12 cellular contexts compared by ENCODE assay signal in genomic region chr4:150038335-150039076, GRCh38. TPM values are rescaled to one million over a fixed set of nuclear protein-coding genes. Genes with fewer than 3 reads are reported as not detected.
A peak's percentile ranks its signal among the peaks of the same experiment; 100 is the strongest.
DNase-seq lines count a peak whose midpoint lies in the region; ATAC-seq, FAIRE-seq and TF ChIP-seq lines count a peak whose summit lies in the region.
"Had no signal": no experiment of that assay in that cellular context is flagged by ENCODE, and none has a peak within 500 bp of the region (broad histone marks: within the 10 kb centered on the region; RNA-seq: fewer than 3 reads in every experiment).

No MANE protein-coding gene starts in this region.

- peaks cover 4% of the 10 kb centered on the region for H3K36me3 Mint-ChIP-seq in mesothelial cell of epicardium

- no peak overlapping the region for H3K4ac ChIP-seq in H1 (replicated peaks; ENCODE audit: insufficient read length, low read depth, low read length)

- no peak overlapping the region for H3K4me2 ChIP-seq in H1 (ENCODE audit: insufficient read depth in 1 of 2, low read depth in 2 of 2, low read length in 2 of 2)
- H3K4me2 ChIP-seq: GM23338 had no signal

- H3K27ac Mint-ChIP-seq in mesothelial cell of epicardium, result no peak overlapping the region
- H3K27ac Mint-ChIP-seq: GM23338 had no signal

- no peak overlapping the region for H2BK20ac ChIP-seq in H1 (ENCODE audit: low read length)

- no peak overlapping the region for H4K5ac ChIP-seq in H1 (ENCODE audit: insufficient read length, low read depth, low read length)

- no peak overlapping the region for H3K27ac ChIP-seq in H1 (ENCODE audit: low read depth, low read length)
- no peak overlapping the region for H3K27ac ChIP-seq in RWPE1

- H3K79me2 ChIP-seq in H1 (ENCODE audit: control insufficient read depth in 1 of 2, insufficient read depth in 2 of 2, low read length in 2 of 2), result no peaks in the 10 kb centered on the region

- peaks cover 0 to 3% (median 0%) of the 10 kb centered on the region in 4 experiments; a peak in 2 of 7 replicates for H3K27me3 ChIP-seq in H1 (replicated peaks in 1 of 4; ENCODE audit: control insufficient read depth in 3 of 4, extremely low read depth in 1 of 4, insufficient read depth in 3 of 4, low read length in 3 of 4)

- no peak overlapping the region for H2BK12ac ChIP-seq in H1 (ENCODE audit: low read depth, low read length)

- H3K23me2 ChIP-seq in H1 (ENCODE audit: low read depth, low read length), result no peaks in the 10 kb centered on the region

- H4K8ac ChIP-seq in H1 (ENCODE audit: extremely low read depth, insufficient read depth, low read length), result no peak overlapping the region

- H3K14ac ChIP-seq in H1 (ENCODE audit: insufficient read length), result no peak overlapping the region

- TF ChIP-seq EP300 in H1 (IDR thresholded peaks at IDR 0.05; ENCODE audit: borderline replicate concordance in 1 of 2, low read depth in 2 of 2, low read length in 2 of 2), result no peak

- TF ChIP-seq CTCF in H1 (IDR thresholded peaks at IDR 0.05; ENCODE audit: control extremely low read depth in 1 of 3, insufficient read depth in 1 of 3, low read depth in 1 of 3, low read length in 3 of 3) (no peak), RWPE1 (conservative IDR thresholded peaks at IDR 0.05; ENCODE audit: low read depth) (no peak), mesothelial cell of epicardium (IDR thresholded peaks at IDR 0.05; ENCODE audit: unreplicated experiment) (no peak)

- ATAC-seq in GM18868 (IDR thresholded peaks at IDR 0.05; ENCODE audit: unreplicated experiment), result peak; percentile 98
- peak; percentile 92 for ATAC-seq in GM21619 (IDR thresholded peaks at IDR 0.05; ENCODE audit: unreplicated experiment)
- ATAC-seq in HG03159 (IDR thresholded peaks at IDR 0.05; ENCODE audit: unreplicated experiment), result peak; percentile 93
- ATAC-seq: GM23338 had no signal

- CTCF ChIA-PET in H1 (lab: Charles Lee; ENCODE audit: partially characterized antibody), result interaction anchor here (1.7 kb wide), 1 partner anchor 171 kb away, joined by 5 read pairs; no protein-coding TSS in a partner anchor
- CTCF ChIA-PET in RWPE1 (lab: Yijun Ruan, JAX), result interaction anchor here (0.8 kb wide), 1 partner anchor 9 kb away, joined by 3 read pairs; no protein-coding TSS in a partner anchor

- FAIRE-seq in H1 (lab: Jason Lieb, UNC), result no peak
- FAIRE-seq: D721Med had no signal

- no peaks in the 10 kb centered on the region for H3K36me3 ChIP-seq in H1 (ENCODE audit: control insufficient read depth in 2 of 4, insufficient read depth in 4 of 4, low read length in 3 of 4)

- H4K91ac ChIP-seq in H1 (replicated peaks; ENCODE audit: insufficient read length, low read length), result no peak overlapping the region

- WGBS in H1 (ENCODE audit: extremely low coverage in 1 of 2, insufficient coverage in 1 of 2, insufficient read length in 1 of 2, insufficient replicate concordance in 2 of 2, low coverage in 1 of 2, low lambda C conversion rate in 2 of 2, missing lambda C conversion rate in 1 of 2), 2 experiments, result 90% methylated on average over 6 of the region's 6 CpGs; no CpG with 5 or more reads in 1 of the 2 experiments

- H3K4me1 ChIP-seq in H1 (replicated peaks in 1 of 4; ENCODE audit: control insufficient read depth in 3 of 4, insufficient read depth in 4 of 4, low read length in 3 of 4), result peaks cover 0 to 8% (median 3%) of the 10 kb centered on the region in 4 experiments; a peak in 3 of 7 replicates

- DNase-seq in H1 (ENCODE audit: low read depth in 1 of 2, low spot score in 2 of 2) (no peak), RWPE1 (ENCODE audit: low spot score) (no peak), COLO829 (ENCODE audit: low spot score) (no peak), mesothelial cell of epicardium (ENCODE audit: low spot score in 2 of 2, unreplicated experiment in 2 of 2) (no peak), NCI-H2029 (lab: John Stamatoyannopoulos, UW) (no peak)
- DNase-seq: caudate nucleus had no signal

- no peak overlapping the region for H3K9ac ChIP-seq in H1 (replicated peaks in 1 of 4; ENCODE audit: extremely low read depth in 1 of 4, low read depth in 3 of 4, low read length in 3 of 4)

- no peaks in the 10 kb centered on the region for H3K79me1 ChIP-seq in H1 (ENCODE audit: low read depth, low read length)

- H2AK5ac ChIP-seq in H1 (ENCODE audit: low read depth, low read length), result no peak overlapping the region

- H3K4me3 ChIP-seq in H1 (ENCODE audit: extremely low read depth in 1 of 4, insufficient read depth in 2 of 4, low read depth in 3 of 4, low read length in 4 of 4), result no peak overlapping the region
- H3K4me3 ChIP-seq: GM23338, lung had no signal

- TF ChIP-seq RAD21 in H1 (IDR thresholded peaks at IDR 0.05 in 1 of 2, conservative IDR thresholded peaks at IDR 0.05 in 1 of 2; ENCODE audit: low read depth in 2 of 2, low read length in 2 of 2), result no peak

- no peak overlapping the region for H3K23ac ChIP-seq in H1 (ENCODE audit: insufficient read length)

- no peak overlapping the region for H2AFZ ChIP-seq in H1 (ENCODE audit: low read length)
- H2AFZ ChIP-seq: GM23338 had no signal

- no peak overlapping the region for H2BK15ac ChIP-seq in H1 (ENCODE audit: low read length)

- no peak overlapping the region for H3K18ac ChIP-seq in H1 (ENCODE audit: extremely low read depth, low read length)

- peaks cover 17% of the 10 kb centered on the region for H3K9me3 Mint-ChIP-seq in mesothelial cell of epicardium
- H3K9me3 Mint-ChIP-seq: GM23338 had no signal

- peaks cover 9% of the 10 kb centered on the region for H3K27me3 Mint-ChIP-seq in mesothelial cell of epicardium (ENCODE audit: low read depth)

- H3K4me3 Mint-ChIP-seq in mesothelial cell of epicardium, result no peak overlapping the region
- H3K4me3 Mint-ChIP-seq: GM23338 had no signal

- H4K20me1 ChIP-seq in H1 (replicated peaks in 1 of 2; ENCODE audit: control insufficient read depth in 1 of 2, insufficient read depth in 2 of 2, low read length in 2 of 2), result no peaks in the 10 kb centered on the region

- H3K4me1 Mint-ChIP-seq in mesothelial cell of epicardium, result peaks cover 8% of the 10 kb centered on the region

- H2BK5ac ChIP-seq in H1 (ENCODE audit: low read depth, low read length), result no peak overlapping the region

- no peak for TF ChIP-seq POLR2A in H1 (IDR thresholded peaks at IDR 0.05; ENCODE audit: control extremely low read depth in 1 of 2, low read depth in 2 of 2, low read length in 2 of 2)

- H3K9me3 ChIP-seq in H1 (ENCODE audit: insufficient read depth in 2 of 2, low read depth in 1 of 2, low read length in 1 of 2), result no peaks in the 10 kb centered on the region

- POLR2A ChIA-PET in H1 (lab: Charles Lee; ENCODE audit: partially characterized antibody) (no interaction called here), RWPE1 (lab: Yijun Ruan, JAX; ENCODE audit: low non-redundant PET) (no interaction called here)

- no peak overlapping the region for H3K56ac ChIP-seq in H1 (replicated peaks; ENCODE audit: insufficient read length, low read depth, low read length)

- H2BK120ac ChIP-seq in H1 (replicated peaks; ENCODE audit: low read depth, low read length), result no peak overlapping the region

TF ChIP-seq in H1, 55 proteins besides CTCF, POLR2A, EP300 and RAD21:
- TF ChIP-seq MAFK (IDR thresholded peaks at IDR 0.05; ENCODE audit: low read depth, low read length), result peak; percentile 46; the same call in 1 of the 2 replicates
- no peak for TF ChIP-seq TBP (IDR thresholded peaks at IDR 0.05; ENCODE audit: low read depth, low read length)
- TF ChIP-seq EZH2 (IDR thresholded peaks at IDR 0.05; ENCODE audit: low read depth, low read length, severe bottlenecking), result no peak
- no peak for TF ChIP-seq CHD1 (IDR thresholded peaks at IDR 0.05; ENCODE audit: low read depth, low read length)
- TF ChIP-seq SRF (IDR thresholded peaks at IDR 0.05; ENCODE audit: low read depth, low read length), result no peak
- no peak for TF ChIP-seq CBX8 (IDR thresholded peaks at IDR 0.05; ENCODE audit: borderline replicate concordance, low read depth, low read length)

RNA-seq across cellular contexts. Expression of gene DCLK2, which starts 39.7 kb away (rescaled TPM):
- total RNA-seq in H1 (2021; fragmentation: NEBNext Ultra II Directional; extraction: Animal tissue kit (Norgen Biotek cat#: 25700)), result 0.27 and 0.37 TPM in 2 replicates
- 0.14 and 0.32 TPM in 2 replicates for polyA plus RNA-seq in H1 (2011; rRNA removed)
- polyA plus RNA-seq in H1 (2011; cell fraction: cytosol; rRNA removed), result 0.30 TPM
- 0.30 TPM for polyA plus RNA-seq in H1 (2011; cell fraction: nucleus; rRNA removed)
- polyA plus RNA-seq in H1 (2012, experiment 1 of 2), result 0.37 to 0.58 TPM (median 0.46 TPM) in 4 replicates
- 0.39 TPM for polyA plus RNA-seq in H1 (2012, experiment 2 of 2)
- 0.10 TPM for polyA plus RNA-seq in H1 (2013, experiment 1 of 2)
- 0.09 TPM for polyA plus RNA-seq in H1 (2013, experiment 2 of 2)
- 0.76 and 0.95 TPM in 2 replicates for polyA minus RNA-seq in H1 (2011; rRNA and poly(A)+ RNA removed)
- 0.59 TPM for polyA minus RNA-seq in H1 (2011; cell fraction: cytosol; rRNA and poly(A)+ RNA removed)
- 1.6 TPM for polyA minus RNA-seq in H1 (2011; cell fraction: nucleus; rRNA and poly(A)+ RNA removed)
- total RNA-seq in mesothelial cell of epicardium, result 49.2 to 52.5 TPM (median 49.5 TPM) in 3 replicates
- polyA plus RNA-seq: GM23338 had no signal

Comparison
In these comparisons a context has a peak if more than half of its experiments do, and no peak if none do; other contexts are left out.
1. RNA of gene DCLK2, which starts 39.7 kb away (total RNA-seq): 49.2 to 52.5 TPM in mesothelial cell of epicardium; 0.27 to 0.37 TPM in H1; every median in the first group is over 10 times any median in the second.
2. Peak in every context shown above with its lines, with median percentiles within 50 percentile points of each other: ATAC-seq.